ENCODE assay signal across 3 cellular contexts in the genomic region with DNA sequence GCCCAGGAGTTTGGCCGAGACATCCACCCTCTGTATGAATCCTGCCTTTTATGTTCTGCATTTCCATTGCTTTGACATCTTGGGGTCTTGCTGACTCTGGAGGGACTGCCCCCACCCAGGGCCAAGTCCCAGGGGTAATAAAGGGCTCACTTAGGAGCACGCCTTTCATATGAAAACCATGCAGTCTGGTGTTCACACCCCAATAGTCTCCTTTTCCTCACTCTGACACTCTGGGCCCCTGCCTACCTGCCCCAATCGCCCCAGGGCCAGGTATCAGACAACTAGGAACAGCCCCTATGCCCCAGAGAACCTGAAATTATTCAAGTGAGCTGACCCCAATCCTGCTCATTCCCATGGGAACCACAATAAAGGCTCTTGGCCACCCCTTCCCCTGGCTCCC.
"Had no signal": no experiment of that assay in that cellular context is flagged by ENCODE, and none has a peak within 500 bp of the region (broad histone marks: within the 10 kb centered on the region; RNA-seq: fewer than 3 reads in every experiment).

No MANE protein-coding gene starts in this region.

- H3K4me3 ChIP-seq: GM12878 had no signal

- DNase-seq: GDM1, GF-D8 had no signal

- ATAC-seq: GM12878 had no signal
